ENCODE assay signal across 1 cellular context in genomic region chr1:52404116-52404974, GRCh38.
TF ChIP-seq lines count a peak whose summit lies in the region.

ORC1 (minus strand) TSS chr1:52404423; CDS start chr1:52402223, 2,200 bp downstream.
PRPF38A (plus strand) TSS chr1:52404602; CDS start chr1:52404750, 148 bp downstream.

TF ChIP-seq in HepG2, 621 proteins besides CTCF, POLR2A, EP300 and RAD21 (continued from another document and continues in another):
- TF ChIP-seq, protein P1, sequence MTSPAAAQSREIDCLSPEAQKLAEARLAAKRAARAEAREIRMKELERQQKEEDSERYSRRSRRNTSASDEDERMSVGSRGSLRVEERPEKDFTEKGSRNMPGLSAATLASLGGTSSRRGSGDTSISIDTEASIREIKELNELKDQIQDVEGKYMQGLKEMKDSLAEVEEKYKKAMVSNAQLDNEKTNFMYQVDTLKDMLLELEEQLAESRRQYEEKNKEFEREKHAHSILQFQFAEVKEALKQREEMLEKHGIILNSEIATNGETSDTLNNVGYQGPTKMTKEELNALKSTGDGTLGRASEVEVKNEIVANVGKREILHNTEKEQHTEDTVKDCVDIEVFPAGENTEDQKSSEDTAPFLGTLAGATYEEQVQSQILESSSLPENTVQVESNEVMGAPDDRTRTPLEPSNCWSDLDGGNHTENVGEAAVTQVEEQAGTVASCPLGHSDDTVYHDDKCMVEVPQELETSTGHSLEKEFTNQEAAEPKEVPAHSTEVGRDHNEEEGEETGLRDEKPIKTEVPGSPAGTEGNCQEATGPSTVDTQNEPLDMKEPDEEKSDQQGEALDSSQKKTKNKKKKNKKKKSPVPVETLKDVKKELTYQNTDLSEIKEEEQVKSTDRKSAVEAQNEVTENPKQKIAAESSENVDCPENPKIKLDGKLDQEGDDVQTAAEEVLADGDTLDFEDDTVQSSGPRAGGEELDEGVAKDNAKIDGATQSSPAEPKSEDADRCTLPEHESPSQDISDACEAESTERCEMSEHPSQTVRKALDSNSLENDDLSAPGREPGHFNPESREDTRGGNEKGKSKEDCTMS (CRISPR knock-in tag; conservative IDR thresholded peaks at IDR 0.05) = peak; percentile 53; the same call in 1 of the 2 replicates
- TF ChIP-seq PCBP2 (optimal IDR thresholded peaks at IDR 0.05; ENCODE audit: low read depth, low read length, poor library complexity, severe bottlenecking) (no peak), ZNF382 (CRISPR knock-in tag; IDR thresholded peaks at IDR 0.05; ENCODE audit: borderline replicate concordance) (no peak), REPIN1 (CRISPR knock-in tag; IDR thresholded peaks at IDR 0.05; ENCODE audit: borderline replicate concordance, low read depth) (peak; percentile 37; the same call in 1 of the 2 replicates), SRY (CRISPR knock-in tag; IDR thresholded peaks at IDR 0.05) (0 out of 2 replicates have a peak, but pooled peaks have one; percentile 52), MBNL3 (CRISPR knock-in tag; conservative IDR thresholded peaks at IDR 0.05) (no peak), STAT6 (CRISPR knock-in tag; IDR thresholded peaks at IDR 0.05; ENCODE audit: borderline replicate concordance) (no peak), GABPB1 (CRISPR knock-in tag; IDR thresholded peaks at IDR 0.05) (peak; percentile 97), ELF3 (CRISPR knock-in tag; IDR thresholded peaks at IDR 0.05) (peak; percentile 90), TSC22D2 (CRISPR knock-in tag; IDR thresholded peaks at IDR 0.05; ENCODE audit: borderline replicate concordance) (no peak; the same call in 1 of the 2 replicates), ZNF10 (CRISPR knock-in tag; IDR thresholded peaks at IDR 0.05; ENCODE audit: borderline replicate concordance, low read depth) (no peak), SUZ12 (IDR thresholded peaks at IDR 0.05; ENCODE audit: low read depth, low read length) (no peak), CREM (IDR thresholded peaks at IDR 0.05) (peak; percentile 97), CREM (CRISPR knock-in tag; IDR thresholded peaks at IDR 0.05) (peak; percentile 81; the same call in 1 of the 2 replicates), MBD4 (IDR thresholded peaks at IDR 0.05; ENCODE audit: borderline replicate concordance, low read length) (no peak), ZNF260 (CRISPR knock-in tag; IDR thresholded peaks at IDR 0.05; ENCODE audit: borderline replicate concordance, low read depth) (no peak), POGZ (CRISPR knock-in tag; IDR thresholded peaks at IDR 0.05) (peak; percentile 89), ZNF256 (CRISPR knock-in tag; conservative IDR thresholded peaks at IDR 0.05) (no peak), DPF2 (CRISPR knock-in tag; IDR thresholded peaks at IDR 0.05; ENCODE audit: borderline replicate concordance, low read depth) (no peak), NR3C1 (CRISPR knock-in tag; IDR thresholded peaks at IDR 0.05) (no peak), IRF2 (CRISPR knock-in tag; IDR thresholded peaks at IDR 0.05) (peak; percentile 88), EEA1 (CRISPR knock-in tag; IDR thresholded peaks at IDR 0.05; ENCODE audit: borderline replicate concordance) (no peak), ZNF567 (CRISPR knock-in tag; IDR thresholded peaks at IDR 0.05; ENCODE audit: borderline replicate concordance) (no peak), SMC3 (IDR thresholded peaks at IDR 0.05; ENCODE audit: low read length) (peak; percentile 10; the same call in 1 of the 2 replicates), CC2D1A (CRISPR knock-in tag; IDR thresholded peaks at IDR 0.05) (peak; percentile 80; the same call in 1 of the 2 replicates), NKX3-1 (CRISPR knock-in tag; IDR thresholded peaks at IDR 0.05) (0 out of 2 replicates have a peak, but pooled peaks have one; percentile 37), ZNF264 (CRISPR knock-in tag; IDR thresholded peaks at IDR 0.05) (peak; percentile 5; the same call in 1 of the 2 replicates), ZNF441 (CRISPR knock-in tag; IDR thresholded peaks at IDR 0.05; ENCODE audit: borderline replicate concordance) (no peak; the same call in 1 of the 2 replicates), ZFP90 (CRISPR knock-in tag; IDR thresholded peaks at IDR 0.05; ENCODE audit: borderline replicate concordance) (peak; percentile 92; the same call in 1 of the 2 replicates), ZNF83 (CRISPR knock-in tag; IDR thresholded peaks at IDR 0.05; ENCODE audit: borderline replicate concordance) (peak; percentile 81; the same call in 1 of the 2 replicates), RFX1 (IDR thresholded peaks at IDR 0.05) (no peak), GTF2F1 (IDR thresholded peaks at IDR 0.05; ENCODE audit: low read length) (no peak), RFXANK (CRISPR knock-in tag; IDR thresholded peaks at IDR 0.05) (0 out of 2 replicates have a peak, but pooled peaks have one; percentile 3), ZNF296 (CRISPR knock-in tag; conservative IDR thresholded peaks at IDR 0.05) (no peak), ZHX2 (IDR thresholded peaks at IDR 0.05; ENCODE audit: low read depth) (peak; percentile 100), ZHX2 (CRISPR knock-in tag; IDR thresholded peaks at IDR 0.05; ENCODE audit: borderline replicate concordance) (no peak), MNT (IDR thresholded peaks at IDR 0.05) (0 out of 2 replicates have a peak, but pooled peaks have one; percentile 49), TOE1 (CRISPR knock-in tag; IDR thresholded peaks at IDR 0.05) (no peak), TBX3 (IDR thresholded peaks at IDR 0.05; ENCODE audit: borderline replicate concordance) (peak; percentile 36; the same call in 1 of the 2 replicates), FOXO4 (CRISPR knock-in tag; conservative IDR thresholded peaks at IDR 0.05) (no peak), ZNF276 (CRISPR knock-in tag; IDR thresholded peaks at IDR 0.05; ENCODE audit: low read depth) (no peak; the same call in 1 of the 2 replicates), ZNF460 (CRISPR knock-in tag; IDR thresholded peaks at IDR 0.05; ENCODE audit: borderline replicate concordance) (no peak)
- TF ChIP-seq, protein P2, sequence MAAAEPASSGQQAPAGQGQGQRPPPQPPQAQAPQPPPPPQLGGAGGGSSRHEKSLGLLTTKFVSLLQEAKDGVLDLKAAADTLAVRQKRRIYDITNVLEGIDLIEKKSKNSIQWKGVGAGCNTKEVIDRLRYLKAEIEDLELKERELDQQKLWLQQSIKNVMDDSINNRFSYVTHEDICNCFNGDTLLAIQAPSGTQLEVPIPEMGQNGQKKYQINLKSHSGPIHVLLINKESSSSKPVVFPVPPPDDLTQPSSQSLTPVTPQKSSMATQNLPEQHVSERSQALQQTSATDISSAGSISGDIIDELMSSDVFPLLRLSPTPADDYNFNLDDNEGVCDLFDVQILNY (CRISPR knock-in tag; conservative IDR thresholded peaks at IDR 0.05) = 0 out of 2 replicates have a peak, but pooled peaks have one; percentile 70
- TF ChIP-seq, protein P3, sequence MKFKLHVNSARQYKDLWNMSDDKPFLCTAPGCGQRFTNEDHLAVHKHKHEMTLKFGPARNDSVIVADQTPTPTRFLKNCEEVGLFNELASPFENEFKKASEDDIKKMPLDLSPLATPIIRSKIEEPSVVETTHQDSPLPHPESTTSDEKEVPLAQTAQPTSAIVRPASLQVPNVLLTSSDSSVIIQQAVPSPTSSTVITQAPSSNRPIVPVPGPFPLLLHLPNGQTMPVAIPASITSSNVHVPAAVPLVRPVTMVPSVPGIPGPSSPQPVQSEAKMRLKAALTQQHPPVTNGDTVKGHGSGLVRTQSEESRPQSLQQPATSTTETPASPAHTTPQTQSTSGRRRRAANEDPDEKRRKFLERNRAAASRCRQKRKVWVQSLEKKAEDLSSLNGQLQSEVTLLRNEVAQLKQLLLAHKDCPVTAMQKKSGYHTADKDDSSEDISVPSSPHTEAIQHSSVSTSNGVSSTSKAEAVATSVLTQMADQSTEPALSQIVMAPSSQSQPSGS (CRISPR knock-in tag; IDR thresholded peaks at IDR 0.05) = peak; percentile 78; the same call in 1 of the 2 replicates
